Comparison of ENCODE assay signal across 1 cellular context in genomic region chr6:170584181-170584953, GRCh38.
TF ChIP-seq lines count a peak whose summit lies in the region.

A gene with protein sequence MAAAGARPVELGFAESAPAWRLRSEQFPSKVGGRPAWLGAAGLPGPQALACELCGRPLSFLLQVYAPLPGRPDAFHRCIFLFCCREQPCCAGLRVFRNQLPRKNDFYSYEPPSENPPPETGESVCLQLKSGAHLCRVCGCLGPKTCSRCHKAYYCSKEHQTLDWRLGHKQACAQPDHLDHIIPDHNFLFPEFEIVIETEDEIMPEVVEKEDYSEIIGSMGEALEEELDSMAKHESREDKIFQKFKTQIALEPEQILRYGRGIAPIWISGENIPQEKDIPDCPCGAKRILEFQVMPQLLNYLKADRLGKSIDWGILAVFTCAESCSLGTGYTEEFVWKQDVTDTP (minus strand): TSS chr6:170584637. CDS start chr6:170584581, 56 bp downstream.

TF ChIP-seq in K562, 482 proteins besides CTCF, POLR2A, EP300 and RAD21 (continued from another document and continues in another):
- TF ChIP-seq, protein P1, sequence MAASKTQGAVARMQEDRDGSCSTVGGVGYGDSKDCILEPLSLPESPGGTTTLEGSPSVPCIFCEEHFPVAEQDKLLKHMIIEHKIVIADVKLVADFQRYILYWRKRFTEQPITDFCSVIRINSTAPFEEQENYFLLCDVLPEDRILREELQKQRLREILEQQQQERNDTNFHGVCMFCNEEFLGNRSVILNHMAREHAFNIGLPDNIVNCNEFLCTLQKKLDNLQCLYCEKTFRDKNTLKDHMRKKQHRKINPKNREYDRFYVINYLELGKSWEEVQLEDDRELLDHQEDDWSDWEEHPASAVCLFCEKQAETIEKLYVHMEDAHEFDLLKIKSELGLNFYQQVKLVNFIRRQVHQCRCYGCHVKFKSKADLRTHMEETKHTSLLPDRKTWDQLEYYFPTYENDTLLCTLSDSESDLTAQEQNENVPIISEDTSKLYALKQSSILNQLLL (CRISPR knock-in tag; IDR thresholded peaks at IDR 0.05; ENCODE audit: borderline replicate concordance), result no peak
- TF ChIP-seq NELFE (IDR thresholded peaks at IDR 0.05; ENCODE audit: insufficient read depth, insufficient read length) (no peak), NEUROD1 (IDR thresholded peaks at IDR 0.05; ENCODE audit: borderline replicate concordance, low read depth, low read length, partially characterized antibody) (no peak), CHCHD3 (CRISPR knock-in tag; IDR thresholded peaks at IDR 0.05) (no peak), TBL1XR1 (IDR thresholded peaks at IDR 0.05; ENCODE audit: low read length in 2 of 2) (peak in 1 of 2 experiments; percentile 59; a peak in 3 of 4 replicates), THRAP3 (IDR thresholded peaks at IDR 0.05; ENCODE audit: borderline replicate concordance) (no peak), FOXJ3 (CRISPR knock-in tag; IDR thresholded peaks at IDR 0.05) (no peak), GTF2A2 (tag; IDR thresholded peaks at IDR 0.05) (0 out of 2 replicates have a peak, but pooled peaks have one; percentile 32), TBP (optimal IDR thresholded peaks at IDR 0.05; ENCODE audit: low read depth, low read length) (peak; percentile 81), HNRNPL (IDR thresholded peaks at IDR 0.05; ENCODE audit: low read depth, low read length) (peak; percentile 87), ZKSCAN8 (CRISPR knock-in tag; IDR thresholded peaks at IDR 0.05) (no peak), ZEB2 (IDR thresholded peaks at IDR 0.05) (peak; percentile 82), ZNF584 (CRISPR knock-in tag; IDR thresholded peaks at IDR 0.05; ENCODE audit: low read depth) (no peak), NFIC (IDR thresholded peaks at IDR 0.05) (peak; percentile 51), ZBTB40 (IDR thresholded peaks at IDR 0.05) (peak; percentile 98), ZBTB40 (CRISPR knock-in tag; IDR thresholded peaks at IDR 0.05) (no peak), NFYB (IDR thresholded peaks at IDR 0.05; ENCODE audit: extremely low read depth, insufficient read length) (peak; percentile 81), ZNF699 (CRISPR knock-in tag; IDR thresholded peaks at IDR 0.05; ENCODE audit: insufficient replicate concordance) (no peak), PRMT5 (CRISPR knock-in tag; IDR thresholded peaks at IDR 0.05) (no peak), ERF (CRISPR knock-in tag; IDR thresholded peaks at IDR 0.05) (no peak), PBX2 (CRISPR knock-in tag; IDR thresholded peaks at IDR 0.05; ENCODE audit: low read depth) (no peak), PBX2 (tag; conservative IDR thresholded peaks at IDR 0.05; ENCODE audit: low read depth) (no peak), RBM14 (IDR thresholded peaks at IDR 0.05; ENCODE audit: borderline replicate concordance, insufficient read depth, low read depth, low read length) (0 out of 2 replicates have a peak, but pooled peaks have one; percentile 53), ZBTB17 (CRISPR knock-in tag; IDR thresholded peaks at IDR 0.05) (0 out of 2 replicates have a peak, but pooled peaks have one; percentile 53), NCOA2 (IDR thresholded peaks at IDR 0.05; ENCODE audit: partially characterized antibody in 2 of 2) (no peak), STAT5B (CRISPR knock-in tag; IDR thresholded peaks at IDR 0.05) (no peak), PHTF2 (CRISPR knock-in tag; IDR thresholded peaks at IDR 0.05) (no peak), ZBTB1 (CRISPR knock-in tag; IDR thresholded peaks at IDR 0.05; ENCODE audit: borderline replicate concordance, low read depth) (peak; percentile 89; the same call in 1 of the 2 replicates), HEY1 (CRISPR knock-in tag; IDR thresholded peaks at IDR 0.05; ENCODE audit: borderline replicate concordance) (no peak), MTA2 (IDR thresholded peaks at IDR 0.05; ENCODE audit: low read depth) (no peak), TRIM25 (IDR thresholded peaks at IDR 0.05; ENCODE audit: borderline replicate concordance) (no peak), KHSRP (IDR thresholded peaks at IDR 0.05) (no peak), ZNF445 (CRISPR knock-in tag; IDR thresholded peaks at IDR 0.05; ENCODE audit: low read depth) (no peak)
- TF ChIP-seq, protein P2, sequence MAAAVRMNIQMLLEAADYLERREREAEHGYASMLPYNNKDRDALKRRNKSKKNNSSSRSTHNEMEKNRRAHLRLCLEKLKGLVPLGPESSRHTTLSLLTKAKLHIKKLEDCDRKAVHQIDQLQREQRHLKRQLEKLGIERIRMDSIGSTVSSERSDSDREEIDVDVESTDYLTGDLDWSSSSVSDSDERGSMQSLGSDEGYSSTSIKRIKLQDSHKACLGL (CRISPR knock-in tag; IDR thresholded peaks at IDR 0.05; ENCODE audit: borderline replicate concordance, poor library complexity, severe bottlenecking), result peak; percentile 67
- TF ChIP-seq, protein P3, sequence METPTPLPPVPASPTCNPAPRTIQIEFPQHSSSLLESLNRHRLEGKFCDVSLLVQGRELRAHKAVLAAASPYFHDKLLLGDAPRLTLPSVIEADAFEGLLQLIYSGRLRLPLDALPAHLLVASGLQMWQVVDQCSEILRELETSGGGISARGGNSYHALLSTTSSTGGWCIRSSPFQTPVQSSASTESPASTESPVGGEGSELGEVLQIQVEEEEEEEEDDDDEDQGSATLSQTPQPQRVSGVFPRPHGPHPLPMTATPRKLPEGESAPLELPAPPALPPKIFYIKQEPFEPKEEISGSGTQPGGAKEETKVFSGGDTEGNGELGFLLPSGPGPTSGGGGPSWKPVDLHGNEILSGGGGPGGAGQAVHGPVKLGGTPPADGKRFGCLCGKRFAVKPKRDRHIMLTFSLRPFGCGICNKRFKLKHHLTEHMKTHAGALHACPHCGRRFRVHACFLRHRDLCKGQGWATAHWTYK (CRISPR knock-in tag; IDR thresholded peaks at IDR 0.05), result peak; percentile 82; the same call in 1 of the 2 replicates
- TF ChIP-seq, protein P4, sequence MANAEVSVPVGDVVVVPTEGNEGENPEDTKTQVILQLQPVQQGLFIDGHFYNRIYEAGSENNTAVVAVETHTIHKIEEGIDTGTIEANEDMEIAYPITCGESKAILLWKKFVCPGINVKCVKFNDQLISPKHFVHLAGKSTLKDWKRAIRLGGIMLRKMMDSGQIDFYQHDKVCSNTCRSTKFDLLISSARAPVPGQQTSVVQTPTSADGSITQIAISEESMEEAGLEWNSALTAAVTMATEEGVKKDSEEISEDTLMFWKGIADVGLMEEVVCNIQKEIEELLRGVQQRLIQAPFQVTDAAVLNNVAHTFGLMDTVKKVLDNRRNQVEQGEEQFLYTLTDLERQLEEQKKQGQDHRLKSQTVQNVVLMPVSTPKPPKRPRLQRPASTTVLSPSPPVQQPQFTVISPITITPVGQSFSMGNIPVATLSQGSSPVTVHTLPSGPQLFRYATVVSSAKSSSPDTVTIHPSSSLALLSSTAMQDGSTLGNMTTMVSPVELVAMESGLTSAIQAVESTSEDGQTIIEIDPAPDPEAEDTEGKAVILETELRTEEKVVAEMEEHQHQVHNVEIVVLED (CRISPR knock-in tag; IDR thresholded peaks at IDR 0.05), result 0 out of 2 replicates have a peak, but pooled peaks have one; percentile 13
- TF ChIP-seq, protein P5, sequence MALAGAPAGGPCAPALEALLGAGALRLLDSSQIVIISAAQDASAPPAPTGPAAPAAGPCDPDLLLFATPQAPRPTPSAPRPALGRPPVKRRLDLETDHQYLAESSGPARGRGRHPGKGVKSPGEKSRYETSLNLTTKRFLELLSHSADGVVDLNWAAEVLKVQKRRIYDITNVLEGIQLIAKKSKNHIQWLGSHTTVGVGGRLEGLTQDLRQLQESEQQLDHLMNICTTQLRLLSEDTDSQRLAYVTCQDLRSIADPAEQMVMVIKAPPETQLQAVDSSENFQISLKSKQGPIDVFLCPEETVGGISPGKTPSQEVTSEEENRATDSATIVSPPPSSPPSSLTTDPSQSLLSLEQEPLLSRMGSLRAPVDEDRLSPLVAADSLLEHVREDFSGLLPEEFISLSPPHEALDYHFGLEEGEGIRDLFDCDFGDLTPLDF (CRISPR knock-in tag; IDR thresholded peaks at IDR 0.05), result 0 out of 2 replicates have a peak, but pooled peaks have one; percentile 1
- TF ChIP-seq, protein P6, sequence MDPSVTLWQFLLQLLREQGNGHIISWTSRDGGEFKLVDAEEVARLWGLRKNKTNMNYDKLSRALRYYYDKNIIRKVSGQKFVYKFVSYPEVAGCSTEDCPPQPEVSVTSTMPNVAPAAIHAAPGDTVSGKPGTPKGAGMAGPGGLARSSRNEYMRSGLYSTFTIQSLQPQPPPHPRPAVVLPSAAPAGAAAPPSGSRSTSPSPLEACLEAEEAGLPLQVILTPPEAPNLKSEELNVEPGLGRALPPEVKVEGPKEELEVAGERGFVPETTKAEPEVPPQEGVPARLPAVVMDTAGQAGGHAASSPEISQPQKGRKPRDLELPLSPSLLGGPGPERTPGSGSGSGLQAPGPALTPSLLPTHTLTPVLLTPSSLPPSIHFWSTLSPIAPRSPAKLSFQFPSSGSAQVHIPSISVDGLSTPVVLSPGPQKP (CRISPR knock-in tag; IDR thresholded peaks at IDR 0.05), result no peak
